ENCODE assay signal across 8 cellular contexts in genomic region chr3:125165189-125165947, GRCh38. TPM values are rescaled to one million over a fixed set of nuclear protein-coding genes. Genes with fewer than 3 reads are reported as not detected.
A peak's percentile ranks its signal among the peaks of the same experiment; 100 is the strongest.
DNase-seq lines count a peak whose midpoint lies in the region; ATAC-seq and TF ChIP-seq lines count a peak whose summit lies in the region.

No MANE protein-coding gene starts in this region.

- TF ChIP-seq EP300 in sigmoid colon (IDR thresholded peaks at IDR 0.05) = no peak

- DNase-seq in SK-N-DZ (ENCODE audit: low spot score) = peak; percentile 39
- DNase-seq in glomerular visceral epithelial cell (ENCODE audit: extremely low spot score) = peak; percentile 10
- DNase-seq in sigmoid colon = no peak
- no peak for DNase-seq in SHP77 treated with DMSO at 0.1 percent for 48 hours (lab: John Stamatoyannopoulos, UW)
- no peak for DNase-seq in T1000 (lab: John Stamatoyannopoulos, UW)
- DNase-seq in activated CD4-positive, alpha-beta T cell treated with anti-CD3 and anti-CD28 coated beads, Interleukin-2, amount 50 U/mL, for 48 hours = no peak

- H3K4me3 ChIP-seq in sigmoid colon = no peak overlapping the region

- TF ChIP-seq POLR2A in sigmoid colon (IDR thresholded peaks at IDR 0.05) = no peak

- no peak overlapping the region for H3K27ac ChIP-seq in sigmoid colon

- no peak for ATAC-seq in HG03175 (IDR thresholded peaks at IDR 0.05; ENCODE audit: unreplicated experiment)

- H3K4me1 ChIP-seq in sigmoid colon = peaks cover 0 to 16% (median 0%) of the 10 kb centered on the region in 4 donors

- peak; percentile 68 for TF ChIP-seq CTCF in GM12872 (IDR thresholded peaks at IDR 0.05; ENCODE audit: insufficient read depth, low read depth, low read length)
- TF ChIP-seq CTCF in sigmoid colon (IDR thresholded peaks at IDR 0.05) = peak in 3 of 4 experiments; percentile 34 to 45 (median 37)

- 86 to 90% methylated on average over 17 of the region's 17 CpGs for WGBS in sigmoid colon, 2 donors

- intact Hi-C loops in sigmoid colon (cut with DNase I) = loop anchor here (10.0 kb wide), 1 partner anchor 241 kb away; no protein-coding TSS in a partner anchor

- no peaks in the 10 kb centered on the region for H3K27me3 ChIP-seq in sigmoid colon

- no peaks in the 10 kb centered on the region for H3K36me3 ChIP-seq in sigmoid colon

- no peaks in the 10 kb centered on the region for H3K9me3 ChIP-seq in sigmoid colon

RNA-seq across cellular contexts. Expression of gene SLC12A8, which starts 47.2 kb away (rescaled TPM):
- polyA plus RNA-seq in SK-N-DZ (2014; cell fraction: cytosol; rRNA removed) = 2.5 and 2.6 TPM in 2 replicates
- 2.6 and 3.3 TPM in 2 replicates for polyA plus RNA-seq in SK-N-DZ (2014; cell fraction: nucleus; rRNA removed)
- total RNA-seq in sigmoid colon = under 1 TPM in 1 of 4 donors, not detected in 3; 0.33 TPM
- polyA plus RNA-seq in sigmoid colon = 1 to 10 TPM; 1.6 to 6.3 (median 1.8) TPM

Comparison
In these comparisons a context has a peak if more than half of its experiments do, and no peak if none do; other contexts are left out.
1. DNase-seq: peak in SK-N-DZ (single experiment) and glomerular visceral epithelial cell (single experiment); none in sigmoid colon (single experiment), SHP77 treated with DMSO at 0.1 percent for 48 hours (single experiment), T1000 (single experiment) and activated CD4-positive, alpha-beta T cell treated with anti-CD3 and anti-CD28 coated beads, Interleukin-2, amount 50 U/mL, for 48 hours (0 of 2).